17 cellular contexts compared by ENCODE assay signal in the genomic region with DNA sequence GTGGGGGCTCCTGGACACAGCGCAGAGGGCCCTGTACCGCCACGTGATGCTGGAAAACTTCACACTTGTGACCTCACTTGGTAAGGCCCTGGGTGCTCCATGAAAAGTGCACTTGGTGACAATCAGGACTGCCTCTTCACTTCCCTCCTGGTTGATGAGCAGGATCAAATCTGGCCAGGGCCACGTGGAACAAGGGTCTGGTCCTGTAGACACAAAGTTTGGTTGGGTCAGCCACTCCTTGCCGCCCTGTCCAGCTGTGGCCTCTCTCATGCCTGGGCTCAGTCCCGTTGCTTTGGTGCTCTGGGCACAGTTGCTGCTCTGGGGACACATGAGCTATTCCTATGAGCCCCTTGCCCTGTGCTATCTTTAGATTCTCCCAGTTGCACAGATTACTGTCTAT. TPM values are rescaled to one million over a fixed set of nuclear protein-coding genes. Genes with fewer than 3 reads are reported as not detected.
DNase-seq lines count a peak whose midpoint lies in the region; ATAC-seq, FAIRE-seq and TF ChIP-seq lines count a peak whose summit lies in the region.
"Had no signal": no experiment of that assay in that cellular context is flagged by ENCODE, and none has a peak within 500 bp of the region (broad histone marks: within the 10 kb centered on the region; RNA-seq: fewer than 3 reads in every experiment).

No MANE protein-coding gene starts in this region.

- H2AFZ ChIP-seq in K562 (ENCODE audit: low read depth, low read length) (no peak overlapping the region), PC-9 (no peak overlapping the region)

- H3K27me3 ChIP-seq in CD8-positive, alpha-beta T cell (ENCODE audit: insufficient read depth, low read length) = no peaks in the 10 kb centered on the region
- H3K27me3 ChIP-seq in K562 (ENCODE audit: control insufficient read depth in 2 of 2, insufficient read depth in 2 of 2, low read length in 2 of 2) (no peaks in the 10 kb centered on the region), PC-9 (ENCODE audit: insufficient read depth, low read depth) (no peaks in the 10 kb centered on the region), tibial artery (peaks cover 0 to 7% of the 10 kb centered on the region in 2 donors)

- H3K9me3 ChIP-seq in CD8-positive, alpha-beta T cell (ENCODE audit: low read length) = no peaks in the 10 kb centered on the region
- H3K9me3 ChIP-seq in K562 (replicated peaks; ENCODE audit: control insufficient read depth, insufficient read depth, low read depth, low read length) (peaks cover 12% of the 10 kb centered on the region), PC-9 (ENCODE audit: insufficient read depth, low read depth) (no peaks in the 10 kb centered on the region; the same call in 1 of the 2 replicates), tibial artery (no peaks in the 10 kb centered on the region)

- no peak for DNase-seq in activated CD4-positive, alpha-beta memory T cell treated with anti-CD3 and anti-CD28 coated beads, Interleukin-2, amount 10 ng/mL, durations not matched to agents 7 days and 5 days
- no peak for DNase-seq in activated CD4-positive, alpha-beta memory T cell treated with anti-CD3 and anti-CD28 coated beads for 36 hours
- DNase-seq in CD8-positive, alpha-beta T cell = no peak
- DNase-seq in K562 (ENCODE audit: extremely low read depth in 1 of 4, low spot score in 3 of 4) (no peak), neural crest cell (ENCODE audit: low read depth, low spot score) (no peak), PC-9 (no peak), tibial artery (no peak)
- DNase-seq: NCI-H1092, NCI-H146, NCI-H2081 treated with DMSO at 0.1 percent for 48 hours, NCI-H510A treated with DMSO at 0.1 percent for 48 hours had no signal

- intact Hi-C loops in activated CD4-positive, alpha-beta memory T cell treated with anti-CD3 and anti-CD28 coated beads for 36 hours (cut with micrococcal nuclease) = no loop called here
- intact Hi-C loops in CD8-positive, alpha-beta T cell (cut with DNase I, micrococcal nuclease) = no loop called here
- intact Hi-C loops in K562 (cut with micrococcal nuclease) (no loop called here), PC-9 (cut with micrococcal nuclease; ENCODE audit: unreplicated experiment) (loop anchor here (5.0 kb wide), 1 partner anchor 91 kb away; a partner anchor contains a TSS), tibial artery (cut with DNase I; ENCODE audit: low total_unique reads) (no loop called here)

- ATAC-seq in CD8-positive, alpha-beta T cell = no peak
- ATAC-seq in K562 = no peak
- ATAC-seq in HG03432 (IDR thresholded peaks at IDR 0.05; ENCODE audit: unreplicated experiment) = no peak
- ATAC-seq: Panc1, Right ventricle myocardium inferior had no signal

- peaks cover 8% of the 10 kb centered on the region for H3K9me3 Mint-ChIP-seq in activated CD4-positive, alpha-beta memory T cell treated with anti-CD3 and anti-CD28 coated beads, Interleukin-2, amount 10 ng/mL, durations not matched to agents 7 days and 5 days
- H3K9me3 Mint-ChIP-seq in activated CD4-positive, alpha-beta memory T cell treated with anti-CD3 and anti-CD28 coated beads for 36 hours = peaks cover 13% of the 10 kb centered on the region
- no peaks in the 10 kb centered on the region for H3K9me3 Mint-ChIP-seq in CD8-positive, alpha-beta T cell
- peaks cover 2% of the 10 kb centered on the region for H3K9me3 Mint-ChIP-seq in neural crest cell

- CTCF ChIA-PET in activated CD4-positive, alpha-beta memory T cell treated with anti-CD3 and anti-CD28 coated beads, Interleukin-2, amount 10 ng/mL, durations not matched to agents 7 days and 5 days (lab: Charles Lee) = no interaction called here
- CTCF ChIA-PET in activated CD4-positive, alpha-beta memory T cell treated with anti-CD3 and anti-CD28 coated beads for 36 hours (lab: Charles Lee) = interaction anchor here (0.6 kb wide), 1 partner anchor 12 kb away, joined by 3 read pairs; no protein-coding TSS in a partner anchor
- CTCF ChIA-PET in CD8-positive, alpha-beta T cell (lab: Charles Lee) = interaction anchor here (0.7 kb wide), 1 partner anchor 64 kb away, joined by 3 read pairs; no protein-coding TSS in a partner anchor
- CTCF ChIA-PET in K562 (lab: Yijun Ruan, JAX; ENCODE audit: low intra/inter-chr PET ratio) = no interaction called here
- CTCF ChIA-PET in PC-9 (lab: Charles Lee) = no interaction called here

- peaks cover 6% of the 10 kb centered on the region for H3K27me3 Mint-ChIP-seq in activated CD4-positive, alpha-beta memory T cell treated with anti-CD3 and anti-CD28 coated beads, Interleukin-2, amount 10 ng/mL, durations not matched to agents 7 days and 5 days
- H3K27me3 Mint-ChIP-seq in activated CD4-positive, alpha-beta memory T cell treated with anti-CD3 and anti-CD28 coated beads for 36 hours = peaks cover 7% of the 10 kb centered on the region
- no peaks in the 10 kb centered on the region for H3K27me3 Mint-ChIP-seq in CD8-positive, alpha-beta T cell (ENCODE audit: low read depth)
- H3K27me3 Mint-ChIP-seq in neural crest cell (ENCODE audit: low read depth) = peaks cover 15% of the 10 kb centered on the region

- WGBS in K562 (ENCODE audit: insufficient coverage, low coverage, missing lambda C conversion rate) = 84% methylated on average over 6 of the region's 6 CpGs

- H3K4me1 Mint-ChIP-seq in activated CD4-positive, alpha-beta memory T cell treated with anti-CD3 and anti-CD28 coated beads, Interleukin-2, amount 10 ng/mL, durations not matched to agents 7 days and 5 days = peaks cover 21% of the 10 kb centered on the region
- peaks cover 21% of the 10 kb centered on the region for H3K4me1 Mint-ChIP-seq in activated CD4-positive, alpha-beta memory T cell treated with anti-CD3 and anti-CD28 coated beads for 36 hours (ENCODE audit: low read depth)
- H3K4me1 Mint-ChIP-seq in CD8-positive, alpha-beta T cell (ENCODE audit: low read depth) = peaks cover 16% of the 10 kb centered on the region
- peaks cover 19% of the 10 kb centered on the region for H3K4me1 Mint-ChIP-seq in neural crest cell

- in situ Hi-C loops in K562 (cut with MboI) = no loop called here

- H3K27ac Mint-ChIP-seq in activated CD4-positive, alpha-beta memory T cell treated with anti-CD3 and anti-CD28 coated beads, Interleukin-2, amount 10 ng/mL, durations not matched to agents 7 days and 5 days = no peak overlapping the region
- H3K27ac Mint-ChIP-seq in activated CD4-positive, alpha-beta memory T cell treated with anti-CD3 and anti-CD28 coated beads for 36 hours = no peak overlapping the region
- no peak overlapping the region for H3K27ac Mint-ChIP-seq in CD8-positive, alpha-beta T cell
- peak overlapping the region; percentile 12 for H3K27ac Mint-ChIP-seq in neural crest cell (ENCODE audit: unreplicated experiment)

- TF ChIP-seq RAD21 in K562 (CRISPR knock-in tag; conservative IDR thresholded peaks at IDR 0.05 in 1 of 2, IDR thresholded peaks at IDR 0.05 in 1 of 2) = no peak

- no peaks in the 10 kb centered on the region for H4K20me1 ChIP-seq in K562 (replicated peaks; ENCODE audit: control insufficient read depth, insufficient read depth, low read length)
- no peaks in the 10 kb centered on the region for H4K20me1 ChIP-seq in PC-9 (ENCODE audit: insufficient read depth)
- H4K20me1 ChIP-seq: BLaER1 had no signal

- H3K4me3 Mint-ChIP-seq in activated CD4-positive, alpha-beta memory T cell treated with anti-CD3 and anti-CD28 coated beads, Interleukin-2, amount 10 ng/mL, durations not matched to agents 7 days and 5 days = peak overlapping the region; percentile 76
- no peak overlapping the region for H3K4me3 Mint-ChIP-seq in activated CD4-positive, alpha-beta memory T cell treated with anti-CD3 and anti-CD28 coated beads for 36 hours
- H3K4me3 Mint-ChIP-seq in CD8-positive, alpha-beta T cell = peak overlapping the region; percentile 15
- peak overlapping the region; percentile 80 for H3K4me3 Mint-ChIP-seq in neural crest cell

- H3K27ac ChIP-seq in CD8-positive, alpha-beta T cell (ENCODE audit: low read depth, low read length) = no peak overlapping the region
- H3K27ac ChIP-seq in K562 (ENCODE audit: extremely low read depth, low read depth, low read length) (no peak overlapping the region), PC-9 (no peak overlapping the region), tibial artery (no peak overlapping the region)
- H3K27ac ChIP-seq: BLaER1 had no signal

- BruUV-seq in K562 (replicated peaks; lab: Mats Ljungman, UMichigan) (no TSS peak), PC-9 (replicated peaks; lab: Mats Ljungman, UMichigan) (no TSS peak)

- no peaks in the 10 kb centered on the region for H3F3A ChIP-seq in PC-9 (ENCODE audit: insufficient read depth, low read depth)

- no peaks in the 10 kb centered on the region for H3K36me3 ChIP-seq in CD8-positive, alpha-beta T cell (ENCODE audit: insufficient read depth, low read length)
- peaks cover 32% of the 10 kb centered on the region; the same call in 1 of the 3 replicates for H3K36me3 ChIP-seq in K562 (ENCODE audit: control insufficient read depth, insufficient read depth, low read length)
- H3K36me3 ChIP-seq in PC-9 (ENCODE audit: low read depth) = no peaks in the 10 kb centered on the region
- H3K36me3 ChIP-seq in tibial artery = peaks cover 10 to 50% (median 36%) of the 10 kb centered on the region in 3 donors

- TF ChIP-seq POLR2A in K562 (conservative IDR thresholded peaks at IDR 0.05) = no peak

- peaks cover 8% of the 10 kb centered on the region; the same call in 2 of the 3 replicates for H3K79me2 ChIP-seq in K562 (ENCODE audit: control insufficient read depth, insufficient read depth, low read length)
- H3K79me2 ChIP-seq in PC-9 (ENCODE audit: low read depth) = no peaks in the 10 kb centered on the region

- peaks cover 10% of the 10 kb centered on the region for H3K4me1 ChIP-seq in CD8-positive, alpha-beta T cell (ENCODE audit: insufficient read depth, low read length)
- H3K4me1 ChIP-seq in K562 (replicated peaks in 1 of 2; ENCODE audit: control insufficient read depth in 2 of 2, insufficient read depth in 2 of 2, low read length in 2 of 2) (peaks cover 4 to 15% of the 10 kb centered on the region in 2 experiments; a peak in 4 of 5 replicates), PC-9 (replicated peaks; ENCODE audit: insufficient read depth) (0 out of 2 replicates have a peak, but pooled peaks cover 5% of the 10 kb centered on the region), tibial artery (peaks cover 0 to 14% (median 5%) of the 10 kb centered on the region in 4 donors)

- H3K9me1 ChIP-seq in K562 (ENCODE audit: control insufficient read depth, insufficient read depth, low read length) = no peaks in the 10 kb centered on the region

- peaks cover 29% of the 10 kb centered on the region for H3K36me3 Mint-ChIP-seq in activated CD4-positive, alpha-beta memory T cell treated with anti-CD3 and anti-CD28 coated beads, Interleukin-2, amount 10 ng/mL, durations not matched to agents 7 days and 5 days (ENCODE audit: low read depth)
- peaks cover 31% of the 10 kb centered on the region for H3K36me3 Mint-ChIP-seq in activated CD4-positive, alpha-beta memory T cell treated with anti-CD3 and anti-CD28 coated beads for 36 hours
- peaks cover 30% of the 10 kb centered on the region for H3K36me3 Mint-ChIP-seq in CD8-positive, alpha-beta T cell
- peaks cover 8% of the 10 kb centered on the region for H3K36me3 Mint-ChIP-seq in neural crest cell (ENCODE audit: low read depth)

- POLR2A ChIA-PET in activated CD4-positive, alpha-beta memory T cell treated with anti-CD3 and anti-CD28 coated beads, Interleukin-2, amount 10 ng/mL, durations not matched to agents 7 days and 5 days (lab: Charles Lee) = no interaction called here
- POLR2A ChIA-PET in activated CD4-positive, alpha-beta memory T cell treated with anti-CD3 and anti-CD28 coated beads for 36 hours (lab: Charles Lee) = no interaction called here
- POLR2A ChIA-PET in CD8-positive, alpha-beta T cell (lab: Charles Lee) = no interaction called here
- POLR2A ChIA-PET in K562 (lab: Yijun Ruan, JAX) (no interaction called here), PC-9 (lab: Charles Lee; ENCODE audit: unreplicated experiment) (no interaction called here)

- peak; percentile 62 for FAIRE-seq in K562 (lab: Jason Lieb, UNC)
- FAIRE-seq: H1 had no signal

- no peak overlapping the region for H3K9ac ChIP-seq in K562 (ENCODE audit: insufficient read depth in 1 of 2, low read depth in 2 of 2, low read length in 2 of 2)
- H3K9ac ChIP-seq: BLaER1 had no signal

- TF ChIP-seq CTCF in CD8-positive, alpha-beta T cell (IDR thresholded peaks at IDR 0.05) = no peak
- TF ChIP-seq CTCF in K562 (IDR thresholded peaks at IDR 0.05 in 2 of 3, conservative IDR thresholded peaks at IDR 0.05 in 1 of 3; ENCODE audit: insufficient read depth in 2 of 3, low read depth in 1 of 3, low read length in 3 of 3) (no peak), neural crest cell (conservative IDR thresholded peaks at IDR 0.05) (no peak), PC-9 (conservative IDR thresholded peaks at IDR 0.05) (no peak), tibial artery (IDR thresholded peaks at IDR 0.05) (no peak)

- H3K9me2 ChIP-seq in PC-9 (ENCODE audit: insufficient read depth) = no peaks in the 10 kb centered on the region

- no peak overlapping the region for H3K4me3 ChIP-seq in CD8-positive, alpha-beta T cell (ENCODE audit: low read depth, low read length)
- no peak overlapping the region for H3K4me3 ChIP-seq in K562
- H3K4me3 ChIP-seq in PC-9 = no peak overlapping the region
- H3K4me3 ChIP-seq in tibial artery = no peak overlapping the region
- H3K4me3 ChIP-seq: BLaER1 had no signal

- H3K4me2 ChIP-seq in K562 (ENCODE audit: insufficient read depth, low read length) (no peak overlapping the region), PC-9 (no peak overlapping the region)
- H3K4me2 ChIP-seq: BLaER1 had no signal

- no peak for TF ChIP-seq EP300 in K562 (IDR thresholded peaks at IDR 0.05; ENCODE audit: low read length)

RNA-seq across cellular contexts. Expression of a gene that starts 2.3 kb away (rescaled TPM):
- total RNA-seq in activated CD4-positive, alpha-beta memory T cell treated with anti-CD3 and anti-CD28 coated beads, Interleukin-2, amount 10 ng/mL, durations not matched to agents 7 days and 5 days = 10 to 100 TPM; 11.5 to 12.3 TPM
- total RNA-seq in activated CD4-positive, alpha-beta memory T cell treated with anti-CD3 and anti-CD28 coated beads for 36 hours = 1 to 10 TPM; 7.7 to 7.8 TPM
- 1 to 10 TPM; 6.2 to 6.5 TPM for total RNA-seq in CD8-positive, alpha-beta T cell
- total RNA-seq in K562 (2011; cell fraction: chromatin; rRNA removed; ENCODE audit: low replicate concordance) = 26.6 and 56.0 TPM in 2 replicates
- 34.7 and 40.7 TPM in 2 replicates for total RNA-seq in K562 (2011; cell fraction: nucleolus; rRNA removed)
- total RNA-seq in K562 (2011; cell fraction: nucleoplasm; rRNA removed) = 26.5 and 27.8 TPM in 2 replicates
- total RNA-seq in K562 (2014; rRNA removed) (12.5 and 13.5 TPM in 2 replicates), K562 (2014; rRNA removed; fragmentation: Illumina TruSeq; extraction: Trizol) (5.8 and 7.5 TPM in 2 replicates), K562 (2015; rRNA removed; fragmentation: Illumina TruSeq; extraction: Trizol) (9.1 and 9.3 TPM in 2 replicates), K562 (2021) (12.6 and 13.2 TPM in 2 replicates), neural crest cell (11.9 and 14.8 TPM in 2 replicates), PC-9 (2021) (4.3 and 6.1 TPM in 2 replicates)
- polyA plus RNA-seq in K562 (2011; rRNA removed) (3.5 and 4.7 TPM in 2 replicates), K562 (2014; fragmentation: Illumina TruSeq; extraction: Trizol) (4.9 TPM in 2 replicates), K562 (2014; fragmentation: Nextera tagmentation; extraction: Ambion mirVana) (under 1 TPM; 0.20 to 0.25 TPM), K562 (2014; rRNA removed) (5.7 and 6.2 TPM in 2 replicates)
- polyA plus RNA-seq in K562 (2011; cell fraction: cytosol; rRNA removed) = 3.6 and 10.2 TPM in 2 replicates
- 4.1 and 9.0 TPM in 2 replicates for polyA plus RNA-seq in K562 (2011; cell fraction: nucleus; rRNA removed)
- 4.5 and 6.6 TPM in 2 replicates for polyA plus RNA-seq in K562 (2012)
- polyA minus RNA-seq in K562 (2011; rRNA and poly(A)+ RNA removed) = 7.6 and 16.2 TPM in 2 replicates
- polyA minus RNA-seq in K562 (2011; cell fraction: cytosol; rRNA and poly(A)+ RNA removed) = 8.3 and 11.9 TPM in 2 replicates
- 7.8 and 12.2 TPM in 2 replicates for polyA minus RNA-seq in K562 (2011; cell fraction: nucleus; rRNA and poly(A)+ RNA removed)

RNA-seq across cellular contexts. Expression of a gene that starts 13.1 kb away (rescaled TPM):
- total RNA-seq in activated CD4-positive, alpha-beta memory T cell treated with anti-CD3 and anti-CD28 coated beads, Interleukin-2, amount 10 ng/mL, durations not matched to agents 7 days and 5 days = 10 to 100 TPM; 10.8 to 12.1 TPM
- total RNA-seq in activated CD4-positive, alpha-beta memory T cell treated with anti-CD3 and anti-CD28 coated beads for 36 hours = 1 to 10 TPM; 7.0 to 8.3 TPM
- 10 to 100 TPM; 26.9 to 30.5 TPM for total RNA-seq in CD8-positive, alpha-beta T cell
- total RNA-seq in K562 (2011; cell fraction: chromatin; rRNA removed; ENCODE audit: low replicate concordance) = 12.1 and 40.1 TPM in 2 replicates
- 42.5 and 54.9 TPM in 2 replicates for total RNA-seq in K562 (2011; cell fraction: nucleolus; rRNA removed)
- total RNA-seq in K562 (2011; cell fraction: nucleoplasm; rRNA removed) = 15.9 and 21.7 TPM in 2 replicates
- total RNA-seq in K562 (2014; rRNA removed) (15.4 and 15.8 TPM in 2 replicates), K562 (2014; rRNA removed; fragmentation: Illumina TruSeq; extraction: Trizol) (3.0 and 3.5 TPM in 2 replicates), K562 (2015; rRNA removed; fragmentation: Illumina TruSeq; extraction: Trizol) (9.6 and 11.0 TPM in 2 replicates), K562 (2021) (14.0 and 16.4 TPM in 2 replicates), neural crest cell (17.5 and 18.8 TPM in 2 replicates), PC-9 (2021) (5.9 and 8.1 TPM in 2 replicates)
- polyA plus RNA-seq in K562 (2011; rRNA removed) (4.5 and 5.3 TPM in 2 replicates), K562 (2014; fragmentation: Illumina TruSeq; extraction: Trizol) (4.1 and 6.9 TPM in 2 replicates), K562 (2014; fragmentation: Nextera tagmentation; extraction: Ambion mirVana) (1 to 10 TPM in 1 of 2 experiments, under 1 TPM in 1; 0.92 to 1.2 TPM), K562 (2014; rRNA removed) (7.5 and 8.3 TPM in 2 replicates)
- 6.1 and 18.5 TPM in 2 replicates for polyA plus RNA-seq in K562 (2011; cell fraction: cytosol; rRNA removed)
- polyA plus RNA-seq in K562 (2011; cell fraction: nucleus; rRNA removed) = 8.6 and 17.6 TPM in 2 replicates
- 6.9 and 7.9 TPM in 2 replicates for polyA plus RNA-seq in K562 (2012)
- 7.5 and 12.5 TPM in 2 replicates for polyA minus RNA-seq in K562 (2011; rRNA and poly(A)+ RNA removed)
- polyA minus RNA-seq in K562 (2011; cell fraction: cytosol; rRNA and poly(A)+ RNA removed) = 9.4 and 10.3 TPM in 2 replicates
- polyA minus RNA-seq in K562 (2011; cell fraction: nucleus; rRNA and poly(A)+ RNA removed) = 31.7 and 40.8 TPM in 2 replicates

RNA-seq across cellular contexts. Expression of a gene that starts 13.8 kb away (rescaled TPM):
- total RNA-seq in activated CD4-positive, alpha-beta memory T cell treated with anti-CD3 and anti-CD28 coated beads, Interleukin-2, amount 10 ng/mL, durations not matched to agents 7 days and 5 days = 1 to 10 TPM; 4.5 to 4.7 TPM
- total RNA-seq in activated CD4-positive, alpha-beta memory T cell treated with anti-CD3 and anti-CD28 coated beads for 36 hours = 1 to 10 TPM; 3.1 to 3.6 TPM
- total RNA-seq in CD8-positive, alpha-beta T cell = 1 to 10 TPM in 1 of 2 experiments, under 1 TPM in 1; 0.75 to 1.3 TPM
- not detected in 2 replicates for total RNA-seq in K562 (2011; cell fraction: chromatin; rRNA removed; ENCODE audit: low replicate concordance)
- total RNA-seq in K562 (2011; cell fraction: nucleolus; rRNA removed) = not detected in 2 replicates
- total RNA-seq in K562 (2011; cell fraction: nucleoplasm; rRNA removed) = not detected in 2 replicates
- total RNA-seq in K562 (2014; rRNA removed) (not detected in 2 replicates), K562 (2014; rRNA removed; fragmentation: Illumina TruSeq; extraction: Trizol) (not detected in 2 replicates), K562 (2015; rRNA removed; fragmentation: Illumina TruSeq; extraction: Trizol) (not detected in 2 replicates), K562 (2021) (not detected in 2 replicates), neural crest cell (0.28 and 0.52 TPM in 2 replicates), PC-9 (2021) (1.5 and 2.1 TPM in 2 replicates)
- polyA plus RNA-seq in K562 (2011; rRNA removed) (0.03 TPM in 1 of 2 replicates, not detected in the other), K562 (2014; fragmentation: Illumina TruSeq; extraction: Trizol) (not detected in 2 replicates), K562 (2014; fragmentation: Nextera tagmentation; extraction: Ambion mirVana) (under 1 TPM; 0.14 to 0.42 TPM), K562 (2014; rRNA removed) (0.03 and 0.05 TPM in 2 replicates)
- polyA plus RNA-seq in K562 (2011; cell fraction: cytosol; rRNA removed) = not detected in 2 replicates
- 0.06 TPM in 1 of 2 replicates, not detected in the other for polyA plus RNA-seq in K562 (2011; cell fraction: nucleus; rRNA removed)
- 1.1 and 1.8 TPM in 2 replicates for polyA plus RNA-seq in K562 (2012)
- not detected in 2 replicates for polyA minus RNA-seq in K562 (2011; rRNA and poly(A)+ RNA removed)
- not detected in 2 replicates for polyA minus RNA-seq in K562 (2011; cell fraction: cytosol; rRNA and poly(A)+ RNA removed)
- 0.11 TPM in 1 of 2 replicates, not detected in the other for polyA minus RNA-seq in K562 (2011; cell fraction: nucleus; rRNA and poly(A)+ RNA removed)
- total RNA-seq: MCF 10A had no signal

RNA-seq across cellular contexts. Expression of a gene that starts 22.4 kb away (rescaled TPM):
- 1 to 10 TPM; 8.4 to 8.7 TPM for total RNA-seq in activated CD4-positive, alpha-beta memory T cell treated with anti-CD3 and anti-CD28 coated beads, Interleukin-2, amount 10 ng/mL, durations not matched to agents 7 days and 5 days
- total RNA-seq in activated CD4-positive, alpha-beta memory T cell treated with anti-CD3 and anti-CD28 coated beads for 36 hours = 1 to 10 TPM; 6.4 to 7.5 TPM
- total RNA-seq in CD8-positive, alpha-beta T cell = 10 to 100 TPM; 14.6 to 16.5 TPM
- total RNA-seq in K562 (2011; cell fraction: chromatin; rRNA removed; ENCODE audit: low replicate concordance) = 3.8 and 13.1 TPM in 2 replicates
- 12.1 and 13.7 TPM in 2 replicates for total RNA-seq in K562 (2011; cell fraction: nucleolus; rRNA removed)
- 5.5 and 8.0 TPM in 2 replicates for total RNA-seq in K562 (2011; cell fraction: nucleoplasm; rRNA removed)
- 4.2 and 4.8 TPM in 2 replicates for total RNA-seq in K562 (2014; rRNA removed)
- 0.64 and 0.95 TPM in 2 replicates for total RNA-seq in K562 (2014; rRNA removed; fragmentation: Illumina TruSeq; extraction: Trizol)
- 2.5 and 3.3 TPM in 2 replicates for total RNA-seq in K562 (2015; rRNA removed; fragmentation: Illumina TruSeq; extraction: Trizol)
- total RNA-seq in K562 (2021) = 3.5 and 4.3 TPM in 2 replicates
- polyA plus RNA-seq in K562 (2011; rRNA removed) = 1.2 and 2.7 TPM in 2 replicates
- polyA plus RNA-seq in K562 (2011; cell fraction: cytosol; rRNA removed) = 2.4 and 5.3 TPM in 2 replicates
- 6.9 and 8.9 TPM in 2 replicates for polyA plus RNA-seq in K562 (2011; cell fraction: nucleus; rRNA removed)
- polyA plus RNA-seq in K562 (2012) = 5.5 and 10.1 TPM in 2 replicates
- 1.2 and 2.4 TPM in 2 replicates for polyA plus RNA-seq in K562 (2014; fragmentation: Illumina TruSeq; extraction: Trizol)
- under 1 TPM; 0.07 to 0.17 TPM for polyA plus RNA-seq in K562 (2014; fragmentation: Nextera tagmentation; extraction: Ambion mirVana)
- 2.6 and 3.9 TPM in 2 replicates for polyA plus RNA-seq in K562 (2014; rRNA removed)
- 1.5 and 1.9 TPM in 2 replicates for polyA minus RNA-seq in K562 (2011; rRNA and poly(A)+ RNA removed)
- polyA minus RNA-seq in K562 (2011; cell fraction: cytosol; rRNA and poly(A)+ RNA removed) = 1.4 and 2.4 TPM in 2 replicates
- 6.5 and 8.3 TPM in 2 replicates for polyA minus RNA-seq in K562 (2011; cell fraction: nucleus; rRNA and poly(A)+ RNA removed)
- 16.5 and 18.6 TPM in 2 replicates for total RNA-seq in neural crest cell
- 11.0 and 16.5 TPM in 2 replicates for total RNA-seq in PC-9 (2021)

RNA-seq across cellular contexts. Expression of a gene that starts 45.3 kb away (rescaled TPM):
- 1 to 10 TPM; 5.2 to 5.5 TPM for total RNA-seq in activated CD4-positive, alpha-beta memory T cell treated with anti-CD3 and anti-CD28 coated beads, Interleukin-2, amount 10 ng/mL, durations not matched to agents 7 days and 5 days
- 10 to 100 TPM in 1 of 2 experiments, 1 to 10 TPM in 1; 8.3 to 10.7 TPM for total RNA-seq in activated CD4-positive, alpha-beta memory T cell treated with anti-CD3 and anti-CD28 coated beads for 36 hours
- 1 to 10 TPM; 1.2 to 1.7 TPM for total RNA-seq in CD8-positive, alpha-beta T cell
- 57.9 and 99.5 TPM in 2 replicates for total RNA-seq in K562 (2011; cell fraction: chromatin; rRNA removed; ENCODE audit: low replicate concordance)
- total RNA-seq in K562 (2011; cell fraction: nucleolus; rRNA removed) = 56.2 and 62.2 TPM in 2 replicates
- 46.1 and 46.3 TPM in 2 replicates for total RNA-seq in K562 (2011; cell fraction: nucleoplasm; rRNA removed)
- total RNA-seq in K562 (2014; rRNA removed) (35.0 and 44.2 TPM in 2 replicates), K562 (2014; rRNA removed; fragmentation: Illumina TruSeq; extraction: Trizol) (23.0 and 23.2 TPM in 2 replicates), K562 (2015; rRNA removed; fragmentation: Illumina TruSeq; extraction: Trizol) (22.1 and 22.9 TPM in 2 replicates), K562 (2021) (40.9 and 43.4 TPM in 2 replicates), neural crest cell (28.4 and 31.1 TPM in 2 replicates), PC-9 (2021) (13.5 and 18.8 TPM in 2 replicates)
- polyA plus RNA-seq in K562 (2011; rRNA removed) (23.4 and 27.1 TPM in 2 replicates), K562 (2014; fragmentation: Illumina TruSeq; extraction: Trizol) (24.6 and 25.6 TPM in 2 replicates), K562 (2014; fragmentation: Nextera tagmentation; extraction: Ambion mirVana) (1 to 10 TPM; 5.8 to 7.1 TPM), K562 (2014; rRNA removed) (20.8 and 27.5 TPM in 2 replicates)
- polyA plus RNA-seq in K562 (2011; cell fraction: cytosol; rRNA removed) = 17.0 and 29.0 TPM in 2 replicates
- 16.4 and 25.4 TPM in 2 replicates for polyA plus RNA-seq in K562 (2011; cell fraction: nucleus; rRNA removed)
- 15.7 and 20.2 TPM in 2 replicates for polyA plus RNA-seq in K562 (2012)
- 30.5 and 38.2 TPM in 2 replicates for polyA minus RNA-seq in K562 (2011; rRNA and poly(A)+ RNA removed)
- 12.7 and 26.2 TPM in 2 replicates for polyA minus RNA-seq in K562 (2011; cell fraction: cytosol; rRNA and poly(A)+ RNA removed)
- polyA minus RNA-seq in K562 (2011; cell fraction: nucleus; rRNA and poly(A)+ RNA removed) = 18.0 and 21.0 TPM in 2 replicates

Comparison
In these comparisons a context has a peak if more than half of its experiments do, and no peak if none do; other contexts are left out.
1. CTCF ChIA-PET loops: an anchor here in activated CD4-positive, alpha-beta memory T cell treated with anti-CD3 and anti-CD28 coated beads for 36 hours (0.6 kb wide) and CD8-positive, alpha-beta T cell (0.7 kb wide); none called in activated CD4-positive, alpha-beta memory T cell treated with anti-CD3 and anti-CD28 coated beads, Interleukin-2, amount 10 ng/mL, durations not matched to agents 7 days and 5 days, K562 and PC-9.